Comparison of ENCODE assay signal across 8 cellular contexts in genomic region chr21:37367758-37368535, GRCh38.
DNase-seq lines count a peak whose midpoint lies in the region; ATAC-seq and TF ChIP-seq lines count a peak whose summit lies in the region.

No MANE protein-coding gene starts in this region.

- H3K27me3 ChIP-seq in iPS DF 6.9 (ENCODE audit: control insufficient read depth, insufficient read depth, low read length) = no peaks in the 10 kb centered on the region

- ATAC-seq in GM21576 (IDR thresholded peaks at IDR 0.05; ENCODE audit: unreplicated experiment) = peak; percentile 16

- no peak for TF ChIP-seq CTCF in AG10803 (conservative IDR thresholded peaks at IDR 0.05; ENCODE audit: low read length)

- peak; percentile 50 for DNase-seq in AG10803 (ENCODE audit: low read depth)
- DNase-seq in SKM-1 treated with dmso at 0.1 percent for 144 hours (lab: John Stamatoyannopoulos, UW; ENCODE audit: unreplicated experiment) = peak; percentile 48
- DNase-seq in anterior cingulate cortex (lab: John Stamatoyannopoulos, UW) = peak in 36 of 58 donors; percentile 3 to 44 (median 20)
- no peak for DNase-seq in iPS DF 6.9 (ENCODE audit: low read depth, low spot score)
- DNase-seq in KG1 (lab: John Stamatoyannopoulos, UW) = no peak
- DNase-seq in islet precursor cell = no peak

- peak overlapping the region; percentile 85 for H3K4me3 ChIP-seq in AG10803 (ENCODE audit: low read length)
- peak overlapping the region; percentile 82 for H3K4me3 ChIP-seq in iPS DF 6.9 (ENCODE audit: low read length)
- H3K4me3 ChIP-seq in skin epidermis = peak overlapping the region; percentile 54 to 99 (median 87)

- H3K36me3 ChIP-seq in iPS DF 6.9 (ENCODE audit: control insufficient read depth, insufficient read depth, low read length) = no peaks in the 10 kb centered on the region

- H3K27ac ChIP-seq in iPS DF 6.9 (ENCODE audit: low read length) (no peak overlapping the region), skin epidermis (peak overlapping the region; percentile 94 to 100 (median 100))

- no CpG with 5 or more reads among the region's 61 CpGs for WGBS in iPS DF 6.9 (ENCODE audit: insufficient coverage, insufficient read length)

- H3K9me3 ChIP-seq in iPS DF 6.9 (ENCODE audit: control insufficient read depth, insufficient read depth, low read length) = no peaks in the 10 kb centered on the region

- no peaks in the 10 kb centered on the region for H3K4me1 ChIP-seq in iPS DF 6.9 (ENCODE audit: control insufficient read depth, insufficient read depth, low read length)

Comparison
In these comparisons a context has a peak if more than half of its experiments do, and no peak if none do; other contexts are left out.
1. DNase-seq: peak in AG10803 (single experiment), SKM-1 treated with dmso at 0.1 percent for 144 hours (single experiment) and anterior cingulate cortex (36 of 58); none in iPS DF 6.9 (single experiment), KG1 (single experiment) and islet precursor cell (single experiment).
2. Peak in every context shown above with its lines, with median percentiles within 50 percentile points of each other: H3K4me3 ChIP-seq.